ENCODE assay signal across 8 cellular contexts in genomic region chr12:96489392-96490056, GRCh38. TPM values are rescaled to one million over a fixed set of nuclear protein-coding genes. Genes with fewer than 3 reads are reported as not detected.
DNase-seq lines count a peak whose midpoint lies in the region; ATAC-seq, FAIRE-seq and TF ChIP-seq lines count a peak whose summit lies in the region.

Gene CFAP54 (plus strand): TSS chr12:96489577. CDS start chr12:96489610, 33 bp downstream.

- DNase-seq in 8988T (peak; percentile 69), NCI-H2171 (lab: John Stamatoyannopoulos, UW) (peak; percentile 93), mammary epithelial cell (peak; percentile 92), iPS-NIHi11 (ENCODE audit: low spot score) (peak; percentile 95), small intestine (peak; percentile 88)

- no peaks in the 10 kb centered on the region for H3K9me3 ChIP-seq in mammary epithelial cell (replicated peaks; ENCODE audit: insufficient read depth, low read length)
- no peaks in the 10 kb centered on the region for H3K9me3 ChIP-seq in small intestine (ENCODE audit: control insufficient read depth, low read depth)

- H3K79me2 ChIP-seq in mammary epithelial cell (ENCODE audit: insufficient read depth, low read length), result no peaks in the 10 kb centered on the region

- H3K4me2 ChIP-seq in mammary epithelial cell (ENCODE audit: insufficient read depth, low read depth, low read length), result peak within 1 kb of the TSS; percentile 98

- intact Hi-C loops in mammary epithelial cell (cut with micrococcal nuclease), result loop anchor here (1.0 to 2.0 kb wide), 6 partner anchors 12 to 88 kb away; no protein-coding TSS in a partner anchor

- in situ Hi-C loops in mammary epithelial cell (cut with MboI; ENCODE audit: low sequenced_read_pairs in 2 of 2), result loop anchor here (10.0 kb wide), 2 partner anchors 65 to 85 kb away; partner anchors contain the start of gene CDK17 (in 1 of the 2)

- dilution Hi-C loops in mammary epithelial cell (cut with HindIII; ENCODE audit: low sequenced_read_pairs), result loop anchor here (5.0 kb wide), 1 partner anchor 92 kb away; no protein-coding TSS in a partner anchor

- H3K27ac ChIP-seq in VCaP (0 out of 2 replicates have a peak within 1 kb of the TSS, but pooled peaks have one; percentile 8), mammary epithelial cell (ENCODE audit: insufficient read depth, low read depth, low read length) (peak within 1 kb of the TSS; percentile 91), small intestine (ENCODE audit: low read depth in 1 of 2, low read length in 1 of 2) (peak within 1 kb of the TSS in 1 of 2 donors; percentile 59)

- FAIRE-seq in small intestine (lab: Jason Lieb, UNC), result no peak

- BruUV-seq in mammary epithelial cell (replicated peaks; lab: Mats Ljungman, UMichigan), result no TSS peak

- no peaks in the 10 kb centered on the region for H4K20me1 ChIP-seq in mammary epithelial cell (ENCODE audit: insufficient read depth, low read length)

- H3K4me1 ChIP-seq in mammary epithelial cell (ENCODE audit: insufficient read depth, low read length), result peaks cover 38% of the 10 kb centered on the region
- no peaks in the 10 kb centered on the region for H3K4me1 ChIP-seq in small intestine (ENCODE audit: control insufficient read depth in 2 of 2, insufficient read depth in 1 of 2, low read depth in 1 of 2, low read length in 1 of 2)

- ATAC-seq in GM18520 (IDR thresholded peaks at IDR 0.05; ENCODE audit: unreplicated experiment) (peak; percentile 95), HG03095 (IDR thresholded peaks at IDR 0.05; ENCODE audit: unreplicated experiment) (peak; percentile 95)

- H3K27me3 ChIP-seq in mammary epithelial cell (ENCODE audit: insufficient read depth, low read length) (no peaks in the 10 kb centered on the region), small intestine (ENCODE audit: control insufficient read depth in 2 of 2, insufficient read depth in 2 of 2, low read length in 2 of 2) (no peaks in the 10 kb centered on the region)

- peak within 1 kb of the TSS; percentile 94 for H2AFZ ChIP-seq in mammary epithelial cell (ENCODE audit: low read depth, low read length)

- TF ChIP-seq CTCF in VCaP (conservative IDR thresholded peaks at IDR 0.05) (peak; percentile 97), mammary epithelial cell (conservative IDR thresholded peaks at IDR 0.05 in 1 of 2, IDR thresholded peaks at IDR 0.05 in 1 of 2; ENCODE audit: extremely low read depth in 1 of 2, insufficient read depth in 1 of 2, low read depth in 1 of 2, low read length in 2 of 2) (peak; percentile 73 to 89)

- peak within 1 kb of the TSS; percentile 59 to 72 (median 63) for H3K4me3 ChIP-seq in mammary epithelial cell (replicated peaks in 1 of 3; ENCODE audit: insufficient read depth in 1 of 3, low read depth in 2 of 3, low read length in 3 of 3)
- H3K4me3 ChIP-seq in small intestine (ENCODE audit: low read depth in 1 of 2, low read length in 2 of 2), result peak within 1 kb of the TSS; percentile 22 to 51

- CTCF ChIA-PET in mammary epithelial cell (lab: Charles Lee; ENCODE audit: low non-redundant PET), result interaction anchor here (0.7 kb wide), 1 partner anchor 416 kb away, joined by 6 read pairs; no protein-coding TSS in a partner anchor

- H3K9ac ChIP-seq in mammary epithelial cell (ENCODE audit: insufficient read depth, low read length), result peak within 1 kb of the TSS; percentile 96

- WGBS in mammary epithelial cell (ENCODE audit: low coverage, missing lambda C conversion rate), result 1% methylated on average over 33 of the region's 53 CpGs
- 2 to 7% (median 5%) methylated on average over 53 of the region's 53 CpGs for WGBS in small intestine, 3 donors

- H3K36me3 ChIP-seq in mammary epithelial cell (ENCODE audit: insufficient read depth, low read length), result no peaks in the 10 kb centered on the region
- no peaks in the 10 kb centered on the region for H3K36me3 ChIP-seq in small intestine (ENCODE audit: control insufficient read depth in 2 of 2, insufficient read depth in 2 of 2, low read length in 2 of 2)

RNA-seq across cellular contexts. Expression of gene CFAP54, which starts in this region (rescaled TPM):
- total RNA-seq in mammary epithelial cell, result 1 to 10 TPM; 1.5 to 1.6 TPM
- 0.29 TPM for polyA plus RNA-seq in mammary epithelial cell
- polyA minus RNA-seq in mammary epithelial cell, result 0.47 TPM
- polyA plus RNA-seq in small intestine, result under 1 TPM in 1 of 3 donors, not detected in 2; 0.31 TPM

Comparison
In these comparisons a context has a peak if more than half of its experiments do, and no peak if none do; other contexts are left out.
1. Peak in DNase-seq and H3K4me3 ChIP-seq in small intestine; RNA of the gene not detected or under 1 TPM.